Comparison of ENCODE assay signal across 8 cellular contexts in genomic region chr9:81405199-81405598, GRCh38.
"Had no signal": no experiment of that assay in that cellular context is flagged by ENCODE, and none has a peak within 500 bp of the region (broad histone marks: within the 10 kb centered on the region; RNA-seq: fewer than 3 reads in every experiment).

No MANE protein-coding gene starts in this region.

- ATAC-seq: GM12878 had no signal

- DNase-seq: GDM1, GF-D8 had no signal

- H3K4me3 ChIP-seq: GM12878 had no signal

- FAIRE-seq: G401.6, GM12878, GM12891, GM12892, GM18507, GM19239 had no signal
